14 cellular contexts compared by ENCODE assay signal in the genomic region with DNA sequence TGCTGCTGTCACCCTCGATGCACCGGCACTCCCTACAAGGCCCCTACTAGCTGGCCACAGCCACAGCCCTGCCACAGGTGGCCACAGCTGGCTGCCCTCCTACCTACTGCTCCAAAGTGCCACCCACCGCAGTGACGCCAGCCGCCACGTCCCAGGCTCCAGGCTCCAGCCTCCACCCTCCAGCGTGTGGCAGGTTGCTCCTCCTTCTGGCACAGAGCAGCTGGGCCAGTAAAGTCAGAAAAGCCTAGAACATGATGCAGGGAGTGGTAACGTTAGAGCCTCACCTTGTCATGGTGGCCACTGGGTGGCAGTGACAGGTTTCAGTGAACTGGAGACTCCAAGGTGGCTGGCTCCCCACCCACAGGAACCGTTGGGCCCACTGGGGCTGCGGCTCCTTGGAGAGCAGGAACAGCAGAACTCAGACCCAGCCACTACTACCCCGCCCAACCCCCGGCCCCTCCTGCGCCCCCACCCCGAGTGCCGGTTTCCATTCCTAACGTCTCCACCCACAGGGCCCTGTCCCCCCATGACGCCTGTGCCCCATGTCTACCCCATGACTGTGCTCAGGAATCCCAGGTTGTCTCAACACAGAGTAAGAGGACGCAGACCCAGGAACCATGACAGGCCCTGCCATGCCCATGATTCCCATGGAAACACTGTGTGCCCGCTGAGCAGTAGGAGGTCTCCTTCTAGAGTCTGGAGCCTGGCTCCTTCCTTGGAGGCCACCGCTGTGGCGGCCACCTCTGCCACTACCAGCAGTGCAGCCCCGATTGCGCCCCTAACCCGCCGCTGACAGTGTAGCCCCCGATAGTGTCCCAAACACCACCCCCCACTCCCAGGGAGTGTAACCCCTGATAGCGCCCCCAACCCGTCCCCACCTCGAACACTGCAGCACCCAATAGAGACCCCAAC. TPM values are rescaled to one million over a fixed set of nuclear protein-coding genes. Genes with fewer than 3 reads are reported as not detected.
A peak's percentile ranks its signal among the peaks of the same experiment; 100 is the strongest.
DNase-seq lines count a peak whose midpoint lies in the region; ATAC-seq lines count a peak whose summit lies in the region.
"Had no signal": no experiment of that assay in that cellular context is flagged by ENCODE, and none has a peak within 500 bp of the region (broad histone marks: within the 10 kb centered on the region; RNA-seq: fewer than 3 reads in every experiment).

No MANE protein-coding gene starts in this region.

- no peaks in the 10 kb centered on the region for H3K36me3 ChIP-seq in aorta (ENCODE audit: control insufficient read depth in 1 of 2, insufficient read depth in 2 of 2, low read length in 1 of 2)
- H3K36me3 ChIP-seq: heart left ventricle, stomach had no signal

- H3K4me3 ChIP-seq in right cardiac atrium (ENCODE audit: low read length) (no peak overlapping the region), aorta (ENCODE audit: low read length in 2 of 2) (no peak overlapping the region)
- H3K4me3 ChIP-seq: heart left ventricle, stomach had no signal

- intact Hi-C loops in right cardiac atrium (cut with DNase I) (no loop called here), Right ventricle myocardium superior (cut with DNase I) (no loop called here), aorta (cut with DNase I) (no loop called here)

- no peaks in the 10 kb centered on the region for H3K4me1 ChIP-seq in right cardiac atrium (ENCODE audit: control insufficient read depth, insufficient read depth, low read length)
- H3K4me1 ChIP-seq in aorta (ENCODE audit: control insufficient read depth in 1 of 2, insufficient read depth in 2 of 2, low read length in 2 of 2), result no peaks in the 10 kb centered on the region
- H3K4me1 ChIP-seq: heart left ventricle had no signal

- H3K27me3 ChIP-seq in right cardiac atrium (ENCODE audit: control insufficient read depth, insufficient read depth) (no peaks in the 10 kb centered on the region), aorta (ENCODE audit: control insufficient read depth in 1 of 2, insufficient read depth in 2 of 2, low read length in 1 of 2) (no peaks in the 10 kb centered on the region)
- H3K27me3 ChIP-seq: heart left ventricle, stomach had no signal

- DNase-seq in right cardiac atrium (peak in 2 of 3 donors; percentile 47 to 51), Right ventricle myocardium superior (no peak), NCI-H187 treated with DMSO at 0.1 percent for 48 hours (lab: John Stamatoyannopoulos, UW) (peak; percentile 1), SK-N-DZ (ENCODE audit: low spot score) (peak; percentile 74), aorta (peak in 1 of 2 donors; percentile 69), anterior cingulate cortex (lab: John Stamatoyannopoulos, UW) (no peak)
- no peak for DNase-seq in activated CD8-positive, alpha-beta memory T cell treated with anti-CD3 and anti-CD28 coated beads for 24 hours
- DNase-seq: effector CD4-positive, alpha-beta T cell; heart left ventricle; NCI-H345; stimulated activated CD4-positive, alpha-beta T cell treated with anti-CD3 and anti-CD28 coated beads, Interleukin-1b, Interleukin-23, amount 100 ng/mL, for 48 hours; stomach; T-helper 2 cell had no signal

- H3K9me3 ChIP-seq in right cardiac atrium (ENCODE audit: control insufficient read depth, low read length), result no peaks in the 10 kb centered on the region
- no peaks in the 10 kb centered on the region for H3K9me3 ChIP-seq in aorta (ENCODE audit: control insufficient read depth, low read length)
- H3K9me3 ChIP-seq: heart left ventricle, stomach had no signal

- H3K27ac ChIP-seq in right cardiac atrium (ENCODE audit: low read length), result no peak overlapping the region
- H3K27ac ChIP-seq in aorta (ENCODE audit: low read depth in 1 of 2, low read length in 2 of 2), result no peak overlapping the region
- H3K27ac ChIP-seq: heart left ventricle, stomach had no signal

- WGBS in right cardiac atrium, result 91% methylated on average over 29 of the region's 29 CpGs
- 92 to 94% methylated on average over 29 of the region's 29 CpGs for WGBS in aorta, 2 donors

- ATAC-seq in right cardiac atrium, result no peak
- no peak for ATAC-seq in Right ventricle myocardium superior (ENCODE audit: poor library complexity)
- ATAC-seq in aorta (ENCODE audit: low FRiP score), result peak; percentile 33
- no peak for ATAC-seq in HG03521 (IDR thresholded peaks at IDR 0.05; ENCODE audit: unreplicated experiment)
- ATAC-seq: heart left ventricle had no signal

RNA-seq across cellular contexts. Expression of a gene that starts 52.3 kb away (rescaled TPM):
- total RNA-seq in right cardiac atrium, result 10 to 100 TPM in 3 of 4 donors, 1 to 10 TPM in 1; 9.4 to 22.1 (median 18.0) TPM
- 4.5 TPM for polyA plus RNA-seq in right cardiac atrium
- total RNA-seq in Right ventricle myocardium superior, result 14.0 TPM
- polyA plus RNA-seq in SK-N-DZ (2014; cell fraction: cytosol; rRNA removed), result 24.1 and 28.8 TPM in 2 replicates
- polyA plus RNA-seq in SK-N-DZ (2014; cell fraction: nucleus; rRNA removed), result 43.4 and 47.1 TPM in 2 replicates
- total RNA-seq in aorta, result 10 to 100 TPM; 15.7 to 21.0 TPM
- polyA plus RNA-seq in aorta, result 10 to 100 TPM in 1 of 2 donors, 1 to 10 TPM in 1; 7.1 to 46.8 TPM

Comparison
In these comparisons a context has a peak if more than half of its experiments do, and no peak if none do; other contexts are left out.
1. DNase-seq: peak in right cardiac atrium (2 of 3), NCI-H187 treated with DMSO at 0.1 percent for 48 hours (single experiment) and SK-N-DZ (single experiment); none in Right ventricle myocardium superior (single experiment), activated CD8-positive, alpha-beta memory T cell treated with anti-CD3 and anti-CD28 coated beads for 24 hours (single experiment) and anterior cingulate cortex (0 of 58).